8 cellular contexts compared by ENCODE assay signal in the genomic region with DNA sequence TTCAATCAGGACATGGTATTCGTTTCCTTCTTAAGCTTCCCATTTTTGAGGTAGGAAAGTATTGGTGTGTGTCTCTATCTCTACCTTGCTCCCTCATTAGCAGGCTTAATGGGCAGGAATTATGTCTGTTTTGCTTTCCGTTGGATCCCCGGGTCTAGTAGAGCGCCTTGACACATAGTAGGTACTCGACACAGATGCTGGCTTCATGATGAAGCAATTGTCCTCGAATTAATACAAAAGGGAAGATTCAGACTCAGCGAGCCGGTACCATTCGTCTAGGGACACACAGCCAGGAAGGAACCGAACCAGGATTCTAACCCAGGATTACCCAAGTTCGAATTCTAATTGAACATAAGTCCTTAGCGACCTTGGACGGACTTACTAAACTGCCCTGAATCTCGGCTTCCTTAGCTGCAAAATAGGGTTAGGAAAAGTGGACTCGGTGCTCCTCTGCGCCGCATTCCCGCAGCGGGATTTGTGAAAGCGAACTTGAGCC. TPM values are rescaled to one million over a fixed set of nuclear protein-coding genes. Genes with fewer than 3 reads are reported as not detected.
DNase-seq lines count a peak whose midpoint lies in the region; ATAC-seq and TF ChIP-seq lines count a peak whose summit lies in the region.

No MANE protein-coding gene starts in this region.

- TF ChIP-seq CTCF in C4-2B (conservative IDR thresholded peaks at IDR 0.05) (no peak), thoracic aorta (IDR thresholded peaks at IDR 0.05) (no peak)

- H3K27ac ChIP-seq in C4-2B, result peak overlapping the region; percentile 92
- peak overlapping the region; percentile 96 for H3K27ac ChIP-seq in layer of hippocampus (ENCODE audit: low read depth, low read length)
- H3K27ac ChIP-seq in thoracic aorta, result peak overlapping the region; percentile 87 to 89

- peak overlapping the region; percentile 100 for H3K27ac Mint-ChIP-seq in activated naive CD8-positive, alpha-beta T cell treated with anti-CD3 and anti-CD28 coated beads, Interleukin-2, amount 50 U/mL, for 24 hours

- DNase-seq in activated naive CD8-positive, alpha-beta T cell treated with anti-CD3 and anti-CD28 coated beads, Interleukin-2, amount 50 U/mL, for 24 hours, result no peak
- DNase-seq in thoracic aorta (ENCODE audit: low spot score) (no peak), putamen (ENCODE audit: low spot score) (no peak)

- H3K4me1 Mint-ChIP-seq in activated naive CD8-positive, alpha-beta T cell treated with anti-CD3 and anti-CD28 coated beads, Interleukin-2, amount 50 U/mL, for 24 hours, result peaks cover 68% of the 10 kb centered on the region

- peaks cover 25 to 52% of the 10 kb centered on the region in 2 donors for H3K4me1 ChIP-seq in thoracic aorta (ENCODE audit: control insufficient read depth in 1 of 2, low read depth in 2 of 2)

- peak overlapping the region; percentile 93 for H3K4me3 ChIP-seq in thoracic aorta

- H3K27me3 Mint-ChIP-seq in activated naive CD8-positive, alpha-beta T cell treated with anti-CD3 and anti-CD28 coated beads, Interleukin-2, amount 50 U/mL, for 24 hours, result no peaks in the 10 kb centered on the region

- no peaks in the 10 kb centered on the region for H3K9me3 Mint-ChIP-seq in activated naive CD8-positive, alpha-beta T cell treated with anti-CD3 and anti-CD28 coated beads, Interleukin-2, amount 50 U/mL, for 24 hours

- peaks cover 44% of the 10 kb centered on the region for H3K36me3 Mint-ChIP-seq in activated naive CD8-positive, alpha-beta T cell treated with anti-CD3 and anti-CD28 coated beads, Interleukin-2, amount 50 U/mL, for 24 hours (ENCODE audit: low read depth)

- no peaks in the 10 kb centered on the region for H3K9me3 ChIP-seq in thoracic aorta

- peaks cover 17% of the 10 kb centered on the region for H3K36me3 ChIP-seq in thoracic aorta

- ATAC-seq in HG03175 (IDR thresholded peaks at IDR 0.05; ENCODE audit: unreplicated experiment), result peak; percentile 6
- ATAC-seq in activated naive CD8-positive, alpha-beta T cell treated with anti-CD3 and anti-CD28 coated beads, Interleukin-2, amount 50 U/mL, for 24 hours, result no peak
- ATAC-seq in thoracic aorta (ENCODE audit: insufficient number of reproducible peaks, low FRiP score, low read depth), result peak; percentile 0
- ATAC-seq in GM19467 (IDR thresholded peaks at IDR 0.05; ENCODE audit: unreplicated experiment), result no peak
- ATAC-seq in GM18861 (IDR thresholded peaks at IDR 0.05; ENCODE audit: unreplicated experiment), result no peak

- peak overlapping the region; percentile 100 for H3K4me3 Mint-ChIP-seq in activated naive CD8-positive, alpha-beta T cell treated with anti-CD3 and anti-CD28 coated beads, Interleukin-2, amount 50 U/mL, for 24 hours

- H3K27me3 ChIP-seq in layer of hippocampus (ENCODE audit: control insufficient read depth, insufficient read depth, low read length), result no peaks in the 10 kb centered on the region
- no peaks in the 10 kb centered on the region for H3K27me3 ChIP-seq in thoracic aorta (replicated peaks; ENCODE audit: insufficient read depth)

RNA-seq across cellular contexts. Expression of a gene that starts 0.5 kb away (rescaled TPM):
- 100 to 1,000 TPM; 144 to 235 TPM for total RNA-seq in thoracic aorta

RNA-seq across cellular contexts. Expression of a gene that starts 0.9 kb away (rescaled TPM):
- total RNA-seq in thoracic aorta, result 10 to 100 TPM; 52.1 to 94.0 TPM

RNA-seq across cellular contexts. Expression of a gene that starts 36.0 kb away (rescaled TPM):
- 1 to 10 TPM; 4.1 to 4.6 TPM for total RNA-seq in thoracic aorta

RNA-seq across cellular contexts. Expression of a gene that starts 46.8 kb away (rescaled TPM):
- 10 to 100 TPM; 10.2 to 11.8 TPM for total RNA-seq in thoracic aorta

Comparison
In these comparisons a context has a peak if more than half of its experiments do, and no peak if none do; other contexts are left out.
1. ATAC-seq: peak in HG03175 (single experiment) and thoracic aorta (single experiment); none in activated naive CD8-positive, alpha-beta T cell treated with anti-CD3 and anti-CD28 coated beads, Interleukin-2, amount 50 U/mL, for 24 hours (single experiment), GM19467 (single experiment) and GM18861 (single experiment).
2. Peak in every context shown above with its lines, with median percentiles within 50 percentile points of each other: H3K27ac ChIP-seq.